Comparison of ENCODE assay signal across 22 cellular contexts in genomic region chr15:68391084-68391483, GRCh38. TPM values are rescaled to one million over a fixed set of nuclear protein-coding genes. Genes with fewer than 3 reads are reported as not detected.
DNase-seq lines count a peak whose midpoint lies in the region; TF ChIP-seq lines count a peak whose summit lies in the region.
"Had no signal": no experiment of that assay in that cellular context is flagged by ENCODE, and none has a peak within 500 bp of the region (broad histone marks: within the 10 kb centered on the region; RNA-seq: fewer than 3 reads in every experiment).

No MANE protein-coding gene starts in this region.

- H2BK5ac ChIP-seq in mesenchymal stem cell (ENCODE audit: low read depth, low read length, poor library complexity, severe bottlenecking): no peak overlapping the region

- peaks cover 25 to 45% (median 36%) of the 10 kb centered on the region in 10 experiments for H3K4me1 ChIP-seq in BLaER1 treated with 17β-estradiol and CSF1 and Interleukin-3, amounts not matched to agents 10 nM and 100 nM
- H3K4me1 ChIP-seq in SJSA1 (replicated peaks) (peaks cover 16% of the 10 kb centered on the region), mesenchymal stem cell (ENCODE audit: control insufficient read depth, insufficient read depth, low read depth, low read length) (peaks cover 15% of the 10 kb centered on the region), sigmoid colon (no peaks in the 10 kb centered on the region)
- H3K4me1 ChIP-seq: body of pancreas had no signal

- peaks cover 0 to 14% (median 11%) of the 10 kb centered on the region in 11 experiments; a peak in 17 of 22 replicates for H3K9me3 ChIP-seq in BLaER1 treated with 17β-estradiol and CSF1 and Interleukin-3, amounts not matched to agents 10 nM and 100 nM (replicated peaks in 1 of 11)
- H3K9me3 ChIP-seq in SJSA1 (replicated peaks) (no peaks in the 10 kb centered on the region), mesenchymal stem cell (ENCODE audit: control insufficient read depth, low read length) (peaks cover 7% of the 10 kb centered on the region), sigmoid colon (peaks cover 0 to 6% (median 2%) of the 10 kb centered on the region in 4 donors)
- H3K9me3 ChIP-seq: body of pancreas, SK-N-SH had no signal

- no peak for TF ChIP-seq EP300 in sigmoid colon (IDR thresholded peaks at IDR 0.05)

- peak overlapping the region; percentile 41 for H4K8ac ChIP-seq in mesenchymal stem cell (ENCODE audit: low read length)

- peaks cover 18% of the 10 kb centered on the region for H3K79me1 ChIP-seq in mesenchymal stem cell (replicated peaks; ENCODE audit: low read length, poor library complexity, severe bottlenecking)

- no peak overlapping the region for H2AK5ac ChIP-seq in mesenchymal stem cell (ENCODE audit: low read length, severe bottlenecking)

- no peak for TF ChIP-seq CTCF in sigmoid colon (IDR thresholded peaks at IDR 0.05)

- TF ChIP-seq POLR2A in sigmoid colon (IDR thresholded peaks at IDR 0.05): no peak

- H3K4me2 ChIP-seq in BLaER1 treated with 17β-estradiol and CSF1 and Interleukin-3, amounts not matched to agents 10 nM and 100 nM: peak overlapping the region; percentile 74 to 92 (median 85)
- H3K4me2 ChIP-seq in mesenchymal stem cell (ENCODE audit: low read length, poor library complexity, severe bottlenecking): no peak overlapping the region
- H3K4me2 ChIP-seq: SK-N-SH had no signal

- peak overlapping the region; percentile 49 to 88 for H3K4ac ChIP-seq in mesenchymal stem cell (ENCODE audit: low read depth in 1 of 2, low read length in 2 of 2)

- 92% methylated on average over 2 of the region's 2 CpGs for WGBS in mesenchymal stem cell
- WGBS in sigmoid colon, 2 donors: 81 to 98% methylated on average over 2 of the region's 2 CpGs

- no peaks in the 10 kb centered on the region for H4K20me1 ChIP-seq in BLaER1 treated with 17β-estradiol and CSF1 and Interleukin-3, amounts not matched to agents 10 nM and 100 nM

- 0 out of 20 replicates have a peak overlapping the region, but pooled peaks of 1 of the 10 experiments have one; percentile 47 for H3K4me3 ChIP-seq in BLaER1 treated with 17β-estradiol and CSF1 and Interleukin-3, amounts not matched to agents 10 nM and 100 nM
- H3K4me3 ChIP-seq in SJSA1: no peak overlapping the region
- no peak overlapping the region for H3K4me3 ChIP-seq in mesenchymal stem cell (ENCODE audit: insufficient read depth in 1 of 2, low read depth in 1 of 2, low read length in 2 of 2)
- H3K4me3 ChIP-seq in sigmoid colon: no peak overlapping the region
- H3K4me3 ChIP-seq: body of pancreas, upper lobe of left lung had no signal

- peak overlapping the region; percentile 63 for H2BK15ac ChIP-seq in mesenchymal stem cell (ENCODE audit: low read depth, poor library complexity, severe bottlenecking)

- H2AFZ ChIP-seq in mesenchymal stem cell (ENCODE audit: low read depth, low read length): no peak overlapping the region

- H3K36me3 ChIP-seq in BLaER1 treated with 17β-estradiol and CSF1 and Interleukin-3, amounts not matched to agents 10 nM and 100 nM: no peaks in the 10 kb centered on the region
- H3K36me3 ChIP-seq in SJSA1: no peaks in the 10 kb centered on the region
- peaks cover 0 to 25% of the 10 kb centered on the region in 2 experiments for H3K36me3 ChIP-seq in mesenchymal stem cell (ENCODE audit: control insufficient read depth in 1 of 2, insufficient read depth in 2 of 2, low read depth in 1 of 2, low read length in 2 of 2)
- H3K36me3 ChIP-seq in sigmoid colon: no peaks in the 10 kb centered on the region
- H3K36me3 ChIP-seq: upper lobe of left lung, WERI-Rb-1 had no signal

- intact Hi-C loops in sigmoid colon (cut with DNase I): no loop called here

- peak overlapping the region in 7 of 11 experiments; percentile 72 to 81 (median 78); a peak in 13 of 22 replicates for H3K9ac ChIP-seq in BLaER1 treated with 17β-estradiol and CSF1 and Interleukin-3, amounts not matched to agents 10 nM and 100 nM
- no peak overlapping the region for H3K9ac ChIP-seq in mesenchymal stem cell (ENCODE audit: low read length)
- H3K9ac ChIP-seq: SK-N-SH had no signal

- peak overlapping the region in 9 of 11 experiments; percentile 78 to 92 (median 87); a peak in 18 of 22 replicates for H3K27ac ChIP-seq in BLaER1 treated with 17β-estradiol and CSF1 and Interleukin-3, amounts not matched to agents 10 nM and 100 nM
- H3K27ac ChIP-seq in SJSA1 (0 out of 2 replicates have a peak overlapping the region, but pooled peaks have one; percentile 49), mesenchymal stem cell (ENCODE audit: low read length, poor library complexity, severe bottlenecking) (peak overlapping the region; percentile 45), sigmoid colon (no peak overlapping the region)
- H3K27ac ChIP-seq: body of pancreas, upper lobe of left lung, WERI-Rb-1 had no signal

- peak overlapping the region in 1 of 2 experiments; percentile 62 for H3K14ac ChIP-seq in mesenchymal stem cell (ENCODE audit: low read length in 2 of 2)

- H4K91ac ChIP-seq in mesenchymal stem cell (ENCODE audit: low read length): peak overlapping the region; percentile 92

- peak overlapping the region; percentile 82 to 90 for H3K18ac ChIP-seq in mesenchymal stem cell (ENCODE audit: low read depth in 1 of 2, low read length in 2 of 2)

- DNase-seq in SJSA1 (ENCODE audit: low read depth in 1 of 2, low spot score in 2 of 2): peak in 1 of 2 experiments; percentile 15
- no peak for DNase-seq in mesenchymal stem cell
- peak; percentile 25 for DNase-seq in sigmoid colon
- no peak for DNase-seq in SKM-1 treated with dmso at 0.1 percent for 144 hours (lab: John Stamatoyannopoulos, UW; ENCODE audit: unreplicated experiment)
- DNase-seq in stimulated activated CD4-positive, alpha-beta T cell treated with anti-CD3 and anti-CD28 coated beads, Interleukin-15, amount 100 ng/mL, for 24 hours: no peak
- DNase-seq in activated naive CD4-positive, alpha-beta T cell treated with Interleukin-2 at 50 U/mL for 16 hours: no peak
- no peak for DNase-seq in NCI-H82 treated with DMSO at 0.1 percent for 48 hours (lab: John Stamatoyannopoulos, UW; ENCODE audit: unreplicated experiment)
- DNase-seq: left ventricle myocardium superior; MM.1S; naive B cell; NCI-H1417 treated with DMSO at 0.1 percent for 48 hours; NCI-H2081 treated with DMSO at 0.1 percent for 48 hours; NCI-H345; NCI-H774; retina; RPMI8226; SK-N-SH; stimulated activated CD4-positive, alpha-beta T cell treated with anti-CD3 and anti-CD28 coated beads, Interleukin-2, amount 100 ng/mL, for 48 hours; upper lobe of left lung; WERI-Rb-1 had no signal

- H3K27me3 ChIP-seq in BLaER1 treated with 17β-estradiol and CSF1 and Interleukin-3, amounts not matched to agents 10 nM and 100 nM: no peaks in the 10 kb centered on the region
- no peaks in the 10 kb centered on the region for H3K27me3 ChIP-seq in SJSA1 (replicated peaks)
- peaks cover 0 to 24% of the 10 kb centered on the region in 2 experiments for H3K27me3 ChIP-seq in mesenchymal stem cell (ENCODE audit: control insufficient read depth in 1 of 2, insufficient read depth in 1 of 2, low read length in 2 of 2)
- peaks cover 0 to 16% (median 0%) of the 10 kb centered on the region in 3 donors for H3K27me3 ChIP-seq in sigmoid colon
- H3K27me3 ChIP-seq: body of pancreas, upper lobe of left lung had no signal

- peak overlapping the region; percentile 90 for H2BK120ac ChIP-seq in mesenchymal stem cell (ENCODE audit: low read depth, low read length)

- peak overlapping the region; percentile 65 to 97 for H2BK12ac ChIP-seq in mesenchymal stem cell (ENCODE audit: low read length in 2 of 2)

- H3K23ac ChIP-seq in mesenchymal stem cell (ENCODE audit: low read length in 2 of 2): no peak overlapping the region

RNA-seq across cellular contexts. Expression of gene ITGA11, which starts 40.9 kb away (rescaled TPM):
- total RNA-seq in SJSA1 (2014; rRNA removed; shearing (Covaris generic)): 0.34 and 2.0 TPM in 2 replicates
- 146 TPM for polyA plus RNA-seq in mesenchymal stem cell (2013, experiment 1 of 2)
- polyA plus RNA-seq in mesenchymal stem cell (2013, experiment 2 of 2): 150 TPM
- total RNA-seq in sigmoid colon: 1 to 10 TPM in 3 of 4 donors, under 1 TPM in 1; 0.95 to 6.1 (median 2.7) TPM
- 1 to 10 TPM in 1 of 3 donors, under 1 TPM in 2; 0.71 to 2.4 (median 0.92) TPM for polyA plus RNA-seq in sigmoid colon

Comparison
In these comparisons a context has a peak if more than half of its experiments do, and no peak if none do; other contexts are left out.
1. H3K27ac ChIP-seq: peak in BLaER1 treated with 17β-estradiol and CSF1 and Interleukin-3, amounts not matched to agents 10 nM and 100 nM (9 of 11), SJSA1 (single experiment) and mesenchymal stem cell (single experiment); none in sigmoid colon (0 of 4).